Comparison of ENCODE assay signal across 32 cellular contexts in genomic region chr4:69064391-69064790, GRCh38. TPM values are rescaled to one million over a fixed set of nuclear protein-coding genes. Genes with fewer than 3 reads are reported as not detected.
"Had no signal": no experiment of that assay in that cellular context is flagged by ENCODE, and none has a peak within 500 bp of the region (broad histone marks: within the 10 kb centered on the region; RNA-seq: fewer than 3 reads in every experiment).

No MANE protein-coding gene starts in this region.

- H3K9me3 ChIP-seq: Peyer's patch, SJSA1 had no signal

- H3K27me3 ChIP-seq: Peyer's patch, SJSA1 had no signal

- H3K36me3 ChIP-seq: Peyer's patch, SJSA1 had no signal

- H3K27ac ChIP-seq: KMS-11, Peyer's patch, SJSA1, SK-N-MC had no signal

- ATAC-seq: PC-3, SK-N-SH treated with all-trans-retinoic acid at 6 μM for 48 hours, T-cell had no signal

- DNase-seq: Karpas-422, MM.1S, MV-4-11, NCI-H1092, NCI-H1105, NCI-H1417 treated with DMSO at 0.1 percent for 48 hours, NCI-H1436 treated with DMSO at 0.1 percent for 48 hours, NCI-H1694 treated with DMSO at 0.1 percent for 48 hours, NCI-H187 treated with DMSO at 0.1 percent for 48 hours, NCI-H2029, NCI-H2081, NCI-H2171 treated with DMSO at 0.1 percent for 48 hours, NCI-H2227 treated with DMSO at 0.1 percent for 48 hours, NCI-H446 treated with DMSO at 0.1 percent for 48 hours, NCI-H510A, NCI-H524, NCI-H526, NCI-H69, NCI-H748 treated with DMSO at 0.1 percent for 48 hours, NCI-H82, PC-3, Peyer's patch, Right ventricle myocardium superior, RPMI8226, SHP77 treated with DMSO at 0.1 percent for 48 hours, T-cell had no signal

- H3K4me1 ChIP-seq: Peyer's patch, SJSA1 had no signal

- H3K4me3 ChIP-seq: Peyer's patch, SJSA1, SK-N-MC had no signal

- H3K9ac ChIP-seq: KMS-11 had no signal

- H3K4me2 ChIP-seq: KMS-11 had no signal

RNA-seq across cellular contexts. Expression of gene UGT2B7, which starts 31.9 kb away (rescaled TPM):
- total RNA-seq: MCF 10A, OCI-LY7, PC-3, Right ventricle myocardium superior, SJSA1 had no signal
